ENCODE assay signal across 8 cellular contexts in the genomic region with DNA sequence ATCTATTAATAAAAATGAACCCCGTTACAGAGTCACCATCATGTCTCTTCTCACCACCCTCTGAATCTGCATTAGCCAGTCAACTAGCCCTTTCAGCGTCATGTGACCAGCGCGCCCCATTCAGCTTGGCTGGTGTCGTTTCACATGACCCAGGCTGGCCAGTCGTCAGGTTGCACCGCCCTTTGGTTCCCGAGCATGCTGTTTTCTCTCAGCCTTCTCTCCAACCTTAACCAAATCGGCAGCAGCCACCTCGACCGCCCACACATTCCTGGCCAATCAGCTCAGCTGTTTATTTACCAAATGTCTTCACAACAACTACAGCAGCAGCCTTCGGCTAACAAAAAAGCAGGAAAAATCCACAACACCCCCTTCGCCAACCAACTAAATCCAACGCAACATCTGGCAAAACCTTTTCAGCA. TPM values are rescaled to one million over a fixed set of nuclear protein-coding genes. Genes with fewer than 3 reads are reported as not detected.
DNase-seq lines count a peak whose midpoint lies in the region; ATAC-seq and TF ChIP-seq lines count a peak whose summit lies in the region.

No MANE protein-coding gene starts in this region.

- H3K27ac Mint-ChIP-seq in naive thymus-derived CD4-positive, alpha-beta T cell = peak overlapping the region; percentile 64 to 100 (median 91)

- H3K4me3 ChIP-seq in HCT116 (replicated peaks in 1 of 2; ENCODE audit: low read depth in 1 of 2, low read length in 2 of 2) (no peak overlapping the region), thoracic aorta (peak overlapping the region; percentile 98)
- peak overlapping the region; percentile 28 for H3K4me3 ChIP-seq in effector memory CD4-positive, alpha-beta T cell (ENCODE audit: insufficient read depth, low read depth, low read length, poor library complexity, severe bottlenecking)
- H3K4me3 ChIP-seq in naive thymus-derived CD4-positive, alpha-beta T cell (ENCODE audit: low read length) = peak overlapping the region; percentile 58

- H3K27me3 Mint-ChIP-seq in naive thymus-derived CD4-positive, alpha-beta T cell = no peaks in the 10 kb centered on the region

- H4K20me1 ChIP-seq in HCT116 (ENCODE audit: insufficient read depth) = peaks cover 96% of the 10 kb centered on the region

- peaks cover 24 to 83% (median 70%) of the 10 kb centered on the region in 5 donors for H3K36me3 Mint-ChIP-seq in naive thymus-derived CD4-positive, alpha-beta T cell

- H3K4me1 ChIP-seq in HCT116 (ENCODE audit: control insufficient read depth in 1 of 2, insufficient read depth in 2 of 2, low read length in 2 of 2) (peaks cover 3 to 24% of the 10 kb centered on the region in 2 experiments; a peak in 3 of 4 replicates), thoracic aorta (ENCODE audit: control insufficient read depth in 1 of 2, low read depth in 2 of 2) (peaks cover 56 to 82% of the 10 kb centered on the region in 2 donors)
- peaks cover 62% of the 10 kb centered on the region for H3K4me1 ChIP-seq in effector memory CD4-positive, alpha-beta T cell (ENCODE audit: control insufficient read depth, insufficient read depth, low read length, poor library complexity, severe bottlenecking)
- peaks cover 63 to 81% of the 10 kb centered on the region in 2 donors for H3K4me1 ChIP-seq in naive thymus-derived CD4-positive, alpha-beta T cell (ENCODE audit: control insufficient read depth in 2 of 2, insufficient read depth in 2 of 2, low read length in 2 of 2)

- POLR2A ChIA-PET in HCT116 (lab: Charles Lee) = interaction anchor here (4.4 kb wide), 1 partner anchor 10 kb away, joined by 20 read pairs; no protein-coding TSS in a partner anchor
- POLR2A ChIA-PET in naive thymus-derived CD4-positive, alpha-beta T cell (lab: Charles Lee) = interaction anchor here (0.6 to 12.0 kb wide), 11 partner anchors 8 to 155 kb away, joined by 3 to 288 read pairs (median 6); a partner anchor contains a TSS

- RAD21 ChIA-PET in HCT116 (lab: Charles Lee; ENCODE audit: low non-redundant PET in 1 of 2, low total read pairs in 2 of 2, uncharacterized antibody in 2 of 2, unreplicated experiment in 2 of 2) = no interaction called here

- CTCF ChIA-PET in HCT116 (lab: Charles Lee) = no interaction called here
- CTCF ChIA-PET in naive thymus-derived CD4-positive, alpha-beta T cell (lab: Charles Lee) = interaction anchor here (0.5 to 2.2 kb wide), 6 partner anchors 9 to 219 kb away, joined by 3 to 6 read pairs (median 3); no protein-coding TSS in a partner anchor

- H3K36me3 ChIP-seq in HCT116 (ENCODE audit: control insufficient read depth in 1 of 2, insufficient read depth in 2 of 2, low read length in 2 of 2) (peaks cover 83 to 93% of the 10 kb centered on the region in 2 experiments), thoracic aorta (peaks cover 64% of the 10 kb centered on the region)
- peaks cover 79% of the 10 kb centered on the region for H3K36me3 ChIP-seq in effector memory CD4-positive, alpha-beta T cell (ENCODE audit: control insufficient read depth, insufficient read depth, low read length)
- H3K36me3 ChIP-seq in naive thymus-derived CD4-positive, alpha-beta T cell (ENCODE audit: control insufficient read depth in 2 of 3, insufficient read depth in 3 of 3, low read length in 3 of 3) = peaks cover 69 to 83% (median 76%) of the 10 kb centered on the region in 3 experiments

- intact Hi-C loops in HCT116 (cut with micrococcal nuclease) = no loop called here
- intact Hi-C loops in naive thymus-derived CD4-positive, alpha-beta T cell (cut with micrococcal nuclease) = loop anchor here in 1 of 2 donors (5.0 to 10.0 kb wide), 2 partner anchors 475 to 573 kb away; a partner anchor contains a TSS

- H3K9ac ChIP-seq in HCT116 (ENCODE audit: low read length) = no peak overlapping the region

- H3K27me3 ChIP-seq in HCT116 (ENCODE audit: insufficient read depth, low read length) (no peaks in the 10 kb centered on the region), thoracic aorta (replicated peaks; ENCODE audit: insufficient read depth) (no peaks in the 10 kb centered on the region)
- no peaks in the 10 kb centered on the region for H3K27me3 ChIP-seq in effector memory CD4-positive, alpha-beta T cell (replicated peaks; ENCODE audit: control insufficient read depth, insufficient read depth, low read length, poor library complexity, severe bottlenecking)
- no peaks in the 10 kb centered on the region for H3K27me3 ChIP-seq in naive thymus-derived CD4-positive, alpha-beta T cell (ENCODE audit: control insufficient read depth in 2 of 2, insufficient read depth in 2 of 2, low read length in 2 of 2)

- no peak overlapping the region for H3K4me2 ChIP-seq in HCT116 (ENCODE audit: low read length)

- H3K9me3 Mint-ChIP-seq in naive thymus-derived CD4-positive, alpha-beta T cell = peaks cover 0 to 17% (median 0%) of the 10 kb centered on the region in 11 donors

- ATAC-seq in HCT116 (peak; percentile 74), thoracic aorta (ENCODE audit: insufficient number of reproducible peaks, low FRiP score, low read depth) (no peak), GM19035 (IDR thresholded peaks at IDR 0.05; ENCODE audit: unreplicated experiment) (no peak), HG02571 (IDR thresholded peaks at IDR 0.05; ENCODE audit: unreplicated experiment) (no peak)
- ATAC-seq in naive thymus-derived CD4-positive, alpha-beta T cell = peak; percentile 55

- H3K4me1 Mint-ChIP-seq in naive thymus-derived CD4-positive, alpha-beta T cell = peaks cover 45 to 84% (median 71%) of the 10 kb centered on the region in 7 donors

- DNase-seq in HCT116 (ENCODE audit: low read depth, low spot score) (no peak), thoracic aorta (ENCODE audit: low spot score) (no peak), putamen (ENCODE audit: low spot score) (no peak)
- DNase-seq in activated CD4-positive, alpha-beta T cell treated with anti-CD3 and anti-CD28 coated beads, Interleukin-2, amount 50 U/mL, for 48 hours = peak; percentile 69 to 76
- DNase-seq in effector memory CD4-positive, alpha-beta T cell = peak; percentile 49 to 70 (median 56)
- peak in 7 of 9 donors; percentile 25 to 55 (median 45) for DNase-seq in naive thymus-derived CD4-positive, alpha-beta T cell

- no peak overlapping the region for H2AFZ ChIP-seq in HCT116 (ENCODE audit: low read depth, low read length, poor library complexity, severe bottlenecking)

- no peak for TF ChIP-seq RAD21 in HCT116 (IDR thresholded peaks at IDR 0.05; ENCODE audit: low read depth)

- no peak for TF ChIP-seq POLR2A in HCT116 (IDR thresholded peaks at IDR 0.05; ENCODE audit: borderline replicate concordance, extremely low read depth, insufficient read depth, insufficient read length)

- H3K9me3 ChIP-seq in HCT116 (ENCODE audit: control insufficient read depth in 1 of 2, insufficient read depth in 1 of 2, low read depth in 1 of 2, low read length in 2 of 2) = no peaks in the 10 kb centered on the region
- H3K9me3 ChIP-seq in effector memory CD4-positive, alpha-beta T cell (ENCODE audit: control insufficient read depth, low read length) = no peaks in the 10 kb centered on the region
- H3K9me3 ChIP-seq in naive thymus-derived CD4-positive, alpha-beta T cell (ENCODE audit: control insufficient read depth in 2 of 3, low read length in 3 of 3) = no peaks in the 10 kb centered on the region
- H3K9me3 ChIP-seq in thoracic aorta = no peaks in the 10 kb centered on the region

- no peaks in the 10 kb centered on the region for H3K9me2 ChIP-seq in HCT116 (ENCODE audit: insufficient read depth)

- H3K27ac ChIP-seq in HCT116 (ENCODE audit: low read depth, low read length) = no peak overlapping the region
- H3K27ac ChIP-seq in effector memory CD4-positive, alpha-beta T cell (ENCODE audit: insufficient read depth, low read length, poor library complexity, severe bottlenecking) = peak overlapping the region; percentile 75
- peak overlapping the region; percentile 73 for H3K27ac ChIP-seq in naive thymus-derived CD4-positive, alpha-beta T cell (ENCODE audit: low read depth, low read length)
- no peak overlapping the region for H3K27ac ChIP-seq in thoracic aorta

- no peak for TF ChIP-seq CTCF in HCT116 (IDR thresholded peaks at IDR 0.05 in 2 of 3, conservative IDR thresholded peaks at IDR 0.05 in 1 of 3; ENCODE audit: borderline replicate concordance in 1 of 3, insufficient read depth in 1 of 3, low read depth in 2 of 3, low read length in 2 of 3)
- TF ChIP-seq CTCF in thoracic aorta (IDR thresholded peaks at IDR 0.05) = no peak

- peaks cover 100% of the 10 kb centered on the region for H3K79me2 ChIP-seq in HCT116 (ENCODE audit: insufficient read depth, low read length)

- H3K4me3 Mint-ChIP-seq in naive thymus-derived CD4-positive, alpha-beta T cell = peak overlapping the region; percentile 83 to 98 (median 93)

- BruUV-seq in HCT116 (replicated peaks; lab: Mats Ljungman, UMichigan) = no TSS peak

TF ChIP-seq in HCT116, 20 proteins besides CTCF, POLR2A, EP300 and RAD21:
- 0 out of 2 replicates have a peak, but pooled peaks have one; percentile 25 for TF ChIP-seq SIN3A (IDR thresholded peaks at IDR 0.05; ENCODE audit: low read depth)
- TF ChIP-seq EZH2 (IDR thresholded peaks at IDR 0.05) = no peak

RNA-seq across cellular contexts. Expression of a gene that starts 5.6 kb away (rescaled TPM):
- total RNA-seq in HCT116 (2021; ENCODE audit: unreplicated experiment) = 362 TPM
- 213 and 248 TPM in 2 replicates for polyA plus RNA-seq in HCT116 (2012)
- 100 to 1,000 TPM; 317 to 510 (median 426) TPM for total RNA-seq in naive thymus-derived CD4-positive, alpha-beta T cell
- polyA plus RNA-seq in naive thymus-derived CD4-positive, alpha-beta T cell = 100 to 1,000 TPM; 359 to 403 TPM
- total RNA-seq in thoracic aorta = 100 to 1,000 TPM in 1 of 2 donors, 10 to 100 TPM in 1; 88.5 to 120 TPM

RNA-seq across cellular contexts. Expression of a gene that starts 52.5 kb away (rescaled TPM):
- total RNA-seq in HCT116 (2021; ENCODE audit: unreplicated experiment) (20.1 TPM), thoracic aorta (10 to 100 TPM; 23.1 to 23.2 TPM)
- polyA plus RNA-seq in HCT116 (2012) = 9.6 and 13.5 TPM in 2 replicates
- total RNA-seq in naive thymus-derived CD4-positive, alpha-beta T cell = 100 to 1,000 TPM in 2 of 5 experiments, 10 to 100 TPM in 3; 68.5 to 193 (median 95.0) TPM
- polyA plus RNA-seq in naive thymus-derived CD4-positive, alpha-beta T cell = 100 to 1,000 TPM in 1 of 2 donors, 10 to 100 TPM in 1; 56.6 to 123 TPM

Comparison
In these comparisons a context has a peak if more than half of its experiments do, and no peak if none do; other contexts are left out.
1. ATAC-seq: peak in HCT116 (single experiment) and naive thymus-derived CD4-positive, alpha-beta T cell (single experiment); none in thoracic aorta (single experiment), GM19035 (single experiment) and HG02571 (single experiment).
2. DNase-seq: peak in activated CD4-positive, alpha-beta T cell treated with anti-CD3 and anti-CD28 coated beads, Interleukin-2, amount 50 U/mL, for 48 hours (2 of 2), effector memory CD4-positive, alpha-beta T cell (3 of 3) and naive thymus-derived CD4-positive, alpha-beta T cell (7 of 9); none in HCT116 (single experiment), thoracic aorta (single experiment) and putamen (single experiment).
3. H3K27ac ChIP-seq: peak in effector memory CD4-positive, alpha-beta T cell (single experiment) and naive thymus-derived CD4-positive, alpha-beta T cell (single experiment); none in HCT116 (single experiment) and thoracic aorta (0 of 2).
4. H3K4me3 ChIP-seq: peak in effector memory CD4-positive, alpha-beta T cell (single experiment), naive thymus-derived CD4-positive, alpha-beta T cell (single experiment) and thoracic aorta (single experiment); none in HCT116 (0 of 2).